Comparison of ENCODE assay signal across 9 cellular contexts in the genomic region with DNA sequence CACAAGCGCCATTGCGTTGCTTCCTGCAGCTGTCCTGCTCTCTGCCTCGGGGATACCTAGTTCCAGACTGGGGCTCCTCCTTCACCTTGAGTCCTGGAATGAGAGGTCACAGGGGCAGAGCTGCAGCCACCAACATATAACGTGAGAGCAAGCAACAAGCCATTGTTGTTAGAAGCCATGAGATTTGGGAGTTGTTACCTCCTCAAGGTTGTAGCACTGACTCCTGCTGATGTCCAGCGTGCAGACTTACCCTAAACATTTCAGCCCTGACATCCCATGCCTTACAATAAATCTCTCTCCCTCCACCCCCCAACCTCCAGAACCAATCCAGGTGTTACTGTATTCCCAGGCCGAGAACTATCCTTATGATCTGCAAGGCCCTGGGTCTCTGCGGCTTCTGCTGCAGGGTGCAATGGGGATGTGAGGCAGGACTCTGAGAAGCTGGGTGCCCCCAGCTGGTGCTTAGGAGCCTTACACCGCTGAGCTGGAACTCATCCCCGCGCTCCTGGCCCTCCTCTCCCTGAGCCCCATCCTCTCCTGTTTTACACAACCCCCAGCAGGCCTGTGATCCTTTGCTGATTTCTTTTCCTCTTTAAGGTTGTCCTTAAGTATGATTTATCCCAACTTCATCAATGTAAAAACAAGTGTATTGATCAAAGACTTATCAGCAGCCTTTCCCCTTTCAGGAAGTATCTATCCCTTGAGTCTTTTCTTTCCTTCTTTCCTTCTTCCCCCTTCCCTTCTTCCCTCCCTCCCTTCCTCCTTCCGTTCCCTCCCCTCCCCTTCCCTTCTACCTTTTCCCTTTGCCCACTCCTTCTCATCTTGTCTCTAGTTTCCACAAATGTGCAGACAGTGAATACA.
DNase-seq lines count a peak whose midpoint lies in the region; ATAC-seq and TF ChIP-seq lines count a peak whose summit lies in the region.
"Had no signal": no experiment of that assay in that cellular context is flagged by ENCODE, and none has a peak within 500 bp of the region (broad histone marks: within the 10 kb centered on the region; RNA-seq: fewer than 3 reads in every experiment).

No MANE protein-coding gene starts in this region.

- no peaks in the 10 kb centered on the region for H3K36me3 Mint-ChIP-seq in HFFc6 (ENCODE audit: low read depth)

- no peak overlapping the region for H3K4me3 ChIP-seq in brain microvascular endothelial cell (ENCODE audit: low read depth, low read length)
- H3K4me3 ChIP-seq: adrenal gland had no signal

- no peaks in the 10 kb centered on the region for H3K9me3 Mint-ChIP-seq in HFFc6

- no peak overlapping the region for H3K27ac ChIP-seq in brain microvascular endothelial cell
- H3K27ac ChIP-seq: adrenal gland had no signal

- H3K4me3 Mint-ChIP-seq in HFFc6 = no peak overlapping the region

- peak; percentile 65 for ATAC-seq in left lobe of liver
- ATAC-seq in GM18502 (IDR thresholded peaks at IDR 0.05; ENCODE audit: poor library complexity, unreplicated experiment) = no peak
- no peak for ATAC-seq in HG03520 (IDR thresholded peaks at IDR 0.05; ENCODE audit: unreplicated experiment)

- in situ Hi-C loops in brain microvascular endothelial cell (cut with HindIII; ENCODE audit: low pct_ligation_motif_present, low sequenced_read_pairs) = loop anchor here (25.0 kb wide), 1 partner anchor 92 kb away; the partner anchor contains the start of gene MFGE8

- H3K27me3 Mint-ChIP-seq in HFFc6 (ENCODE audit: insufficient read depth) = peaks cover 8% of the 10 kb centered on the region

- H3K27me3 ChIP-seq in brain microvascular endothelial cell (replicated peaks) = no peaks in the 10 kb centered on the region
- H3K27me3 ChIP-seq: adrenal gland had no signal

- no peak overlapping the region for H3K27ac Mint-ChIP-seq in HFFc6

- peaks cover 35% of the 10 kb centered on the region for H3K4me1 Mint-ChIP-seq in HFFc6 (ENCODE audit: low read depth)

- DNase-seq in AG20443 (ENCODE audit: low spot score) = peak; percentile 55
- no peak for DNase-seq in HFFc6
- peak; percentile 58 for DNase-seq in brain microvascular endothelial cell
- no peak for DNase-seq in left lobe of liver (ENCODE audit: low spot score)
- no peak for DNase-seq in epidermal melanocyte (ENCODE audit: insufficient read length, low spot score)
- no peak for DNase-seq in GF-D8 (lab: John Stamatoyannopoulos, UW)

- no peaks in the 10 kb centered on the region for H3K36me3 ChIP-seq in brain microvascular endothelial cell (replicated peaks)
- H3K36me3 ChIP-seq: adrenal gland had no signal

- peak; percentile 70 for TF ChIP-seq CTCF in HFFc6 (IDR thresholded peaks at IDR 0.05)
- TF ChIP-seq CTCF in brain microvascular endothelial cell (IDR thresholded peaks at IDR 0.05; ENCODE audit: low read depth, low read length, missing control alignments) = peak; percentile 80

Comparison
In these comparisons a context has a peak if more than half of its experiments do, and no peak if none do; other contexts are left out.
1. DNase-seq: peak in AG20443 (single experiment) and brain microvascular endothelial cell (single experiment); none in HFFc6 (single experiment), left lobe of liver (single experiment), epidermal melanocyte (single experiment) and GF-D8 (single experiment).